Comparison of ENCODE assay signal across 13 cellular contexts in genomic region chr3:53719796-53720195, GRCh38.
DNase-seq lines count a peak whose midpoint lies in the region; ATAC-seq, FAIRE-seq and TF ChIP-seq lines count a peak whose summit lies in the region.
"Had no signal": no experiment of that assay in that cellular context is flagged by ENCODE, and none has a peak within 500 bp of the region (broad histone marks: within the 10 kb centered on the region; RNA-seq: fewer than 3 reads in every experiment).

No MANE protein-coding gene starts in this region.

- TF ChIP-seq CTCF in D721Med (IDR thresholded peaks at IDR 0.05; ENCODE audit: insufficient read depth, missing control alignments): no peak

- ATAC-seq in HG03521 (IDR thresholded peaks at IDR 0.05; ENCODE audit: unreplicated experiment): no peak

- peak; percentile 92 for FAIRE-seq in D721Med (lab: Jason Lieb, UNC)
- FAIRE-seq: H1 had no signal

- DNase-seq in D721Med (ENCODE audit: insufficient read length, low spot score) (peak; percentile 79), NCI-H82 (lab: John Stamatoyannopoulos, UW) (peak; percentile 88), astrocyte of the hippocampus (ENCODE audit: low read depth, low spot score) (peak; percentile 35), islet precursor cell (peak; percentile 19), NCI-H1092 treated with DMSO at 0.1 percent for 48 hours (lab: John Stamatoyannopoulos, UW) (no peak), NCI-H510A treated with DMSO at 0.1 percent for 48 hours (lab: John Stamatoyannopoulos, UW) (no peak)
- DNase-seq in NK-92 treated with Interleukin-12 subunit alpha and Interleukin-12 subunit beta, amount 100 ng/mL, for 24 hours (lab: John Stamatoyannopoulos, UW): no peak
- DNase-seq: 8988T; CD4-positive, alpha-beta memory T cell; DMS79 treated with DMSO at 0.1 percent for 48 hours; GF-D8 had no signal

Comparison
In these comparisons a context has a peak if more than half of its experiments do, and no peak if none do; other contexts are left out.
1. DNase-seq: peak in D721Med (single experiment), NCI-H82 (single experiment), astrocyte of the hippocampus (single experiment) and islet precursor cell (single experiment); none in NCI-H1092 treated with DMSO at 0.1 percent for 48 hours (single experiment), NCI-H510A treated with DMSO at 0.1 percent for 48 hours (single experiment) and NK-92 treated with Interleukin-12 subunit alpha and Interleukin-12 subunit beta, amount 100 ng/mL, for 24 hours (single experiment).